Comparison of ENCODE assay signal across 1 cellular context in the genomic region with DNA sequence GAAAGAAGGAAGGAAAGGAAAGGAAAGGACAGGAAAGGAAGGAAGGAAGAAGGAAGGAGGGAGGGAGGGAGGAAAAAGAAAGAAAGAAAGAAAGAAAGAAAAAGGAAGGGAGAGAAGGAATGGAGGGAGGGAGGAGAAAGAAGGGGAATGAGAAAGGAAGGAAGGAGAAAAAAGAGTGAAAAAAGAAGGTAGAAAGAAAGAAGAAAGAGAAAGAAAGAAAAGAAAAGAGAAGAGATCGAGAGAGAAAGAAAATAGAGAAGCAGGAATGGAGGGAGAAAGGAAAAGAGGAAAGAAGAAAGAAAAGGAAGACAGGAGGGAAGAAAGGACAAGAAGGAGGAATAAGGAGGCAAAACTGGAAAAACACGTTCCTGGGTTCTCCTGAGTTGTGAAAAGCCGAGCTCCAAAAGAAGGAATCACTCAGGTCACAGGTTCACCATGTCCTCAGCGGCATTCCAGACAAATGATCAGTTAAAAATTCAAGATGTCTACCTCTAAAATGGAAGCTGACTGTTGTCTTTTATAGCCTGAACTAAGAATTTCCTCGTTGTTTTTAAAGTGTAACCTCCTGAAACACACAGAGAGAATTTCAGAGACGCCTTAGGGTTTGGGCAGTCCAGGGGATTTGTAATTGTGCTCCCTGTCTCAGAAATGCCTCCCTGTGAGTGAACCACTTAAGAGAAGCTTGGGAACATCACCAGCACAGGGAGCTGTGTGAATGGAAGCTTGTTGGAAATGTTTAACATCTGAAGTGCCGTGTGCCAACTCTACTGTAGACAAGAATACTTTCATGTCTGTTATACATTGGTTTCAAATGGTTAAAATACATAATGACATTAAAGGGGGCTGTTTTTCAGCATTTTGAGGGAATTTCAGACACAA.
TF ChIP-seq lines count a peak whose summit lies in the region.

No MANE protein-coding gene starts in this region.

TF ChIP-seq in K562, 482 proteins besides CTCF, POLR2A, EP300 and RAD21:
- no peak for TF ChIP-seq TBL1XR1 (IDR thresholded peaks at IDR 0.05; ENCODE audit: low read length in 2 of 2)
- TF ChIP-seq, protein P1, sequence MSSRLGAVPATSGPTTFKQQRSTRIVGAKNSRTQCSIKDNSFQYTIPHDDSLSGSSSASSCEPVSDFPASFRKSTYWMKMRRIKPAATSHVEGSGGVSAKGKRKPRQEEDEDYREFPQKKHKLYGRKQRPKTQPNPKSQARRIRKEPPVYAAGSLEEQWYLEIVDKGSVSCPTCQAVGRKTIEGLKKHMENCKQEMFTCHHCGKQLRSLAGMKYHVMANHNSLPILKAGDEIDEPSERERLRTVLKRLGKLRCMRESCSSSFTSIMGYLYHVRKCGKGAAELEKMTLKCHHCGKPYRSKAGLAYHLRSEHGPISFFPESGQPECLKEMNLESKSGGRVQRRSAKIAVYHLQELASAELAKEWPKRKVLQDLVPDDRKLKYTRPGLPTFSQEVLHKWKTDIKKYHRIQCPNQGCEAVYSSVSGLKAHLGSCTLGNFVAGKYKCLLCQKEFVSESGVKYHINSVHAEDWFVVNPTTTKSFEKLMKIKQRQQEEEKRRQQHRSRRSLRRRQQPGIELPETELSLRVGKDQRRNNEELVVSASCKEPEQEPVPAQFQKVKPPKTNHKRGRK (tag; IDR thresholded peaks at IDR 0.05), result peak; percentile 56; the same call in 1 of the 2 replicates
